ENCODE assay signal across 8 cellular contexts in genomic region chr20:4563534-4563933, GRCh38.
DNase-seq lines count a peak whose midpoint lies in the region; ATAC-seq, FAIRE-seq and TF ChIP-seq lines count a peak whose summit lies in the region.
"Had no signal": no experiment of that assay in that cellular context is flagged by ENCODE, and none has a peak within 500 bp of the region (broad histone marks: within the 10 kb centered on the region; RNA-seq: fewer than 3 reads in every experiment).

No MANE protein-coding gene starts in this region.

- H3K9ac ChIP-seq in PC-3 (ENCODE audit: low read length): no peak overlapping the region

- DNase-seq in HEK293T (ENCODE audit: extremely low spot score): peak; percentile 22
- peak; percentile 78 for DNase-seq in PC-3
- peak; percentile 53 for DNase-seq in ecto neural progenitor cell (ENCODE audit: low spot score)
- peak; percentile 50 for DNase-seq in non-pigmented ciliary epithelial cell (ENCODE audit: low read depth)
- DNase-seq in NCI-H69 (lab: John Stamatoyannopoulos, UW): no peak
- no peak for DNase-seq in GM12891 (ENCODE audit: insufficient read length, low spot score)
- DNase-seq in psoas muscle: no peak
- DNase-seq: activated CD8-positive, alpha-beta memory T cell treated with anti-CD3 and anti-CD28 coated beads, Interleukin-2, amount 10 ng/mL, durations not matched to agents 7 days and 5 days had no signal

- H3K4me1 ChIP-seq in PC-3 (ENCODE audit: insufficient read depth, low read length): peaks cover 19% of the 10 kb centered on the region
- no peaks in the 10 kb centered on the region for H3K4me1 ChIP-seq in psoas muscle

- POLR2A ChIA-PET in HEK293T (lab: Yijun Ruan, JAX) (no interaction called here), PC-3 (lab: Charles Lee; ENCODE audit: unreplicated experiment) (no interaction called here)

- H4K20me1 ChIP-seq in PC-3 (ENCODE audit: low read length): no peaks in the 10 kb centered on the region

- CTCF ChIA-PET in HEK293T (lab: Yijun Ruan, JAX): no interaction called here
- CTCF ChIA-PET in PC-3 (lab: Charles Lee): no interaction called here

- 2 to 5% (median 3%) methylated on average over 4 of the region's 4 CpGs for WGBS in psoas muscle, 3 donors

- no peak overlapping the region for H3K27ac ChIP-seq in PC-3 (ENCODE audit: low read length)
- no peak overlapping the region for H3K27ac ChIP-seq in psoas muscle

- no peak for TF ChIP-seq POLR2A in GM12891 (IDR thresholded peaks at IDR 0.05; ENCODE audit: low read depth, low read length)

- H3K36me3 ChIP-seq in PC-3 (ENCODE audit: low read depth, low read length) (no peaks in the 10 kb centered on the region), psoas muscle (ENCODE audit: insufficient read depth in 1 of 2, low read depth in 1 of 2) (no peaks in the 10 kb centered on the region)

- FAIRE-seq in GM12891 (lab: Jason Lieb, UNC): no peak

- no peak overlapping the region for H2AFZ ChIP-seq in PC-3 (ENCODE audit: low read length)

- intact Hi-C loops in PC-3 (cut with micrococcal nuclease) (no loop called here), psoas muscle (cut with DNase I) (no loop called here)

- H3K4me3 ChIP-seq in PC-3 (ENCODE audit: low read length): no peak overlapping the region
- no peak overlapping the region for H3K4me3 ChIP-seq in psoas muscle

- no peaks in the 10 kb centered on the region for H3F3A ChIP-seq in PC-3 (ENCODE audit: low read length, unreplicated experiment)

- H3K79me2 ChIP-seq in PC-3 (ENCODE audit: low read length): no peaks in the 10 kb centered on the region

- no peak overlapping the region for H3K4me2 ChIP-seq in PC-3 (ENCODE audit: low read length)

- no TSS peak for BruUV-seq in PC-3 (replicated peaks; lab: Mats Ljungman, UMichigan)

- H3K9me3 ChIP-seq in PC-3 (ENCODE audit: low read length) (0 out of 2 replicates have a peak, but pooled peaks cover 3% of the 10 kb centered on the region), psoas muscle (peaks cover 2% of the 10 kb centered on the region)

- peak; percentile 66 for ATAC-seq in PC-3
- no peak for ATAC-seq in psoas muscle
- ATAC-seq: activated CD8-positive, alpha-beta memory T cell treated with anti-CD3 and anti-CD28 coated beads, Interleukin-2, amount 10 ng/mL, durations not matched to agents 7 days and 5 days had no signal

- TF ChIP-seq CTCF in PC-3 (conservative IDR thresholded peaks at IDR 0.05; ENCODE audit: low read depth, low read length): peak; percentile 43
- no peak for TF ChIP-seq CTCF in psoas muscle (IDR thresholded peaks at IDR 0.05)

- H3K9me2 ChIP-seq in PC-3 (replicated peaks; ENCODE audit: low read length): no peaks in the 10 kb centered on the region

- no peaks in the 10 kb centered on the region for H3K27me3 ChIP-seq in PC-3 (ENCODE audit: low read length)
- H3K27me3 ChIP-seq in psoas muscle (ENCODE audit: insufficient read depth in 3 of 3, low read length in 2 of 3): peaks cover 0 to 2% (median 0%) of the 10 kb centered on the region in 3 donors

TF ChIP-seq in HEK293T, 16 proteins besides CTCF, POLR2A, EP300 and RAD21:
- no peak for TF ChIP-seq BHLHE40 (IDR thresholded peaks at IDR 0.05; ENCODE audit: borderline replicate concordance)
- TF ChIP-seq TARDBP (IDR thresholded peaks at IDR 0.05): no peak
- no peak for TF ChIP-seq SP1 (IDR thresholded peaks at IDR 0.05)
- TF ChIP-seq ELF4 (IDR thresholded peaks at IDR 0.05): no peak
- TF ChIP-seq CTBP1 (IDR thresholded peaks at IDR 0.05; ENCODE audit: borderline replicate concordance): no peak
- TF ChIP-seq FOXK2 (IDR thresholded peaks at IDR 0.05): no peak
- no peak for TF ChIP-seq FOXA1 (IDR thresholded peaks at IDR 0.05)
- TF ChIP-seq FOXM1 (IDR thresholded peaks at IDR 0.05; ENCODE audit: borderline replicate concordance): no peak

TF ChIP-seq in GM12891, 5 proteins besides CTCF, POLR2A, EP300 and RAD21:
- TF ChIP-seq TAF1 (IDR thresholded peaks at IDR 0.05; ENCODE audit: low read depth, low read length) (no peak), POU2F2 (IDR thresholded peaks at IDR 0.05; ENCODE audit: low read depth, low read length) (no peak), PAX5 (IDR thresholded peaks at IDR 0.05; ENCODE audit: insufficient read depth, low read length, severe bottlenecking) (no peak), SPI1 (IDR thresholded peaks at IDR 0.05; ENCODE audit: low read depth, low read length) (no peak), POLR2AphosphoS5 (IDR thresholded peaks at IDR 0.05; ENCODE audit: low read depth, low read length) (no peak)

Comparison
In these comparisons a context has a peak if more than half of its experiments do, and no peak if none do; other contexts are left out.
1. DNase-seq: peak in HEK293T (single experiment), PC-3 (single experiment), ecto neural progenitor cell (single experiment) and non-pigmented ciliary epithelial cell (single experiment); none in NCI-H69 (single experiment), GM12891 (single experiment) and psoas muscle (0 of 2).